20 cellular contexts compared by ENCODE assay signal in genomic region chr10:33878238-33878637, GRCh38.
"Had no signal": no experiment of that assay in that cellular context is flagged by ENCODE, and none has a peak within 500 bp of the region (broad histone marks: within the 10 kb centered on the region; RNA-seq: fewer than 3 reads in every experiment).

No MANE protein-coding gene starts in this region.

- H3K27me3 Mint-ChIP-seq: memory B cell had no signal

- H3K9me3 Mint-ChIP-seq: mesothelial cell of epicardium; natural killer cell treated with Interleukin-12 subunit alpha and Interleukin-12 subunit beta and Interleukin-15 and Interleukin-18, amount 100 ng/mL, for 72 hours had no signal

- H3K4me1 Mint-ChIP-seq: central memory CD8-positive, alpha-beta T cell; immature natural killer cell; memory B cell had no signal

- ATAC-seq: gastroesophageal sphincter; left lung; lower lobe of right lung; natural killer cell treated with Interleukin-12 subunit alpha and Interleukin-12 subunit beta and Interleukin-15 and Interleukin-18, amount 100 ng/mL, for 72 hours; right cardiac atrium; stimulated activated naive CD8-positive, alpha-beta T cell treated with anti-CD3 and anti-CD28 coated beads, Interleukin-15, Interleukin-2, amounts not matched to agents 100 U/mL and 50 U/mL, for 24 hours had no signal

- H3K27me3 ChIP-seq: esophagus muscularis mucosa, gastroesophageal sphincter, left lung, ovary, tibial artery, upper lobe of left lung, uterus had no signal

- H3K4me1 ChIP-seq: gastroesophageal sphincter, left lung, lower lobe of right lung, tibial artery, uterus had no signal

- DNase-seq: effector memory CD4-positive, alpha-beta T cell; foreskin fibroblast; glutamatergic neuron; immature natural killer cell; left lung; lower lobe of right lung; ovary; right cardiac atrium; stimulated activated CD4-positive, alpha-beta T cell treated with anti-CD3 and anti-CD28 coated beads, Interleukin-2, amount 100 ng/mL, for 24 hours; stimulated activated naive CD8-positive, alpha-beta T cell treated with anti-CD3 and anti-CD28 coated beads, Interleukin-15, Interleukin-2, amounts not matched to agents 100 U/mL and 50 U/mL, for 24 hours; tibial artery; upper lobe of left lung; uterus had no signal

- H3K27ac Mint-ChIP-seq: immature natural killer cell; memory B cell; mesothelial cell of epicardium; natural killer cell treated with Interleukin-12 subunit alpha and Interleukin-12 subunit beta and Interleukin-15 and Interleukin-18, amount 100 ng/mL, for 72 hours had no signal

- H3K9me3 ChIP-seq: esophagus muscularis mucosa, gastroesophageal sphincter, left lung, lower lobe of right lung, ovary, tibial artery, upper lobe of left lung, uterus had no signal

- H3K4me3 ChIP-seq: esophagus muscularis mucosa, gastroesophageal sphincter, left lung, lower lobe of right lung, ovary, tibial artery, upper lobe of left lung, uterus had no signal

- H3K36me3 Mint-ChIP-seq: memory B cell, mesothelial cell of epicardium had no signal

- H3K27ac ChIP-seq: epithelial cell of prostate, esophagus muscularis mucosa, gastroesophageal sphincter, left lung, lower lobe of right lung, ovary, tibial artery, upper lobe of left lung, uterus had no signal

- H3K36me3 ChIP-seq: esophagus muscularis mucosa, gastroesophageal sphincter, left lung, lower lobe of right lung, ovary, tibial artery, upper lobe of left lung, uterus had no signal

- H3K4me3 Mint-ChIP-seq: central memory CD8-positive, alpha-beta T cell; immature natural killer cell; memory B cell; mesothelial cell of epicardium; natural killer cell treated with Interleukin-12 subunit alpha and Interleukin-12 subunit beta and Interleukin-15 and Interleukin-18, amount 100 ng/mL, for 72 hours had no signal
